Comparison of ENCODE assay signal across 8 cellular contexts in the genomic region with DNA sequence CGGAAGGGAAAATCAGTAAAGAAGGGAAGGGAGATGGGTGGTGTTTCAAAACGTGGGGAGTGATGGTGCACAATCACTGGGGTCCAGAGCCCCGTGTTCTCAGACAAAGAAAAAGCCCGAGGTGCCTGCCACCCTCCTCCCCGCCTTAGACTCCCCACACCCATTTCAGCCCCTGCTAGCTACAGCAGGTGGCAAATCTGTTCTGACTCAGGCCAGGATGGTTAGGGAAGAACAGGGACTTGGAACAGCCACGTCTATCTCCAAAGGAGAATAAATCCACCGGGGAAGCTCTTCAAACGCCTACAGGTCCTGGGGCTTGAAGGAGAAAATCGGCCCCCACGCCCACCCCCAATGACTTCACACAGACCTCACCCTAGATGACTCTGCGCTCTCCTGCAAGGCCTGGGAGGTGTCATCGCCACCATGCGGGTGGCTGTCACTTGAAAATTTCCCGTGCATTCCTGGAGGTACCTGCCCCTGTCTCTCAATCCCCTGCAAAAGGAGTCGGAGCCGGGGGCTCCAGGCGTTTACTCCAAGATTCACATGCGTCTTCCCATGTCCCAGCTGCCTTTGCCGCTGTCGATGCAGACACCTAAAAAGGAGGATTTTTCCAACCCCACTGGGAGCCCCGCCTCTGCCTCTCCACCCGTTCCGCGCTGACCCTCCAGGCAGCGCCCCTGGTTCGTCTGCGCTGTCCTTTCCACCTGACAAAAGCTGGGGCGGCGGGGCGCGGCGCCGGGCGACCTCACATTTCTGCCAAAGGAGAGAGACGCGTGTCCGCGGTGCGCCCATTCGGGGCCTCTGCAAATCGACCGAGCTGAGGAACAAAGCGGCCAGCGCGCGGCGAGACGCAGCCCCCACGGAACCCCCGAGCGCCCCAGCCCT. TPM values are rescaled to one million over a fixed set of nuclear protein-coding genes. Genes with fewer than 3 reads are reported as not detected.
A peak's percentile ranks its signal among the peaks of the same experiment; 100 is the strongest.
DNase-seq lines count a peak whose midpoint lies in the region; ATAC-seq and TF ChIP-seq lines count a peak whose summit lies in the region.

No MANE protein-coding gene starts in this region.

- peaks cover 7% of the 10 kb centered on the region for H3K9me3 Mint-ChIP-seq in activated B cell treated with CpG ODN at 0.5 μM for 24 hours

- peak overlapping the region; percentile 28 for H3K4me3 ChIP-seq in retinal pigment epithelial cell (ENCODE audit: low read length)

- intact Hi-C loops in activated B cell treated with CpG ODN at 0.5 μM for 24 hours (cut with micrococcal nuclease) (no loop called here), left cardiac atrium (cut with DNase I) (loop anchor here in 1 of 2 donors (5.0 kb wide), 1 partner anchor 34 kb away; no protein-coding TSS in a partner anchor), sciatic nerve (cut with DNase I) (no loop called here)

- peaks cover 16% of the 10 kb centered on the region for H3K4me1 Mint-ChIP-seq in activated B cell treated with CpG ODN at 0.5 μM for 24 hours

- no peak overlapping the region for H3K27ac Mint-ChIP-seq in activated B cell treated with CpG ODN at 0.5 μM for 24 hours

- H3K4me3 Mint-ChIP-seq in activated B cell treated with CpG ODN at 0.5 μM for 24 hours, result peak overlapping the region; percentile 67

- CTCF ChIA-PET in activated B cell treated with CpG ODN at 0.5 μM for 24 hours (lab: Charles Lee), result no interaction called here

- DNase-seq in NCI-H1092 treated with DMSO at 0.1 percent for 48 hours (lab: John Stamatoyannopoulos, UW) (peak; percentile 13), NCI-H1092 (lab: John Stamatoyannopoulos, UW) (no peak), activated B cell treated with CpG ODN at 0.5 μM for 24 hours (no peak), left cardiac atrium (no peak), retinal pigment epithelial cell (ENCODE audit: low read depth) (no peak), sciatic nerve (ENCODE audit: low spot score) (no peak), NCI-H345 (lab: John Stamatoyannopoulos, UW) (no peak), ureter (ENCODE audit: low spot score) (no peak)

- H3K36me3 Mint-ChIP-seq in activated B cell treated with CpG ODN at 0.5 μM for 24 hours (ENCODE audit: low read depth), result peaks cover 8% of the 10 kb centered on the region

- POLR2A ChIA-PET in activated B cell treated with CpG ODN at 0.5 μM for 24 hours (lab: Charles Lee), result interaction anchor here (0.6 kb wide), 1 partner anchor 90 kb away, joined by 3 read pairs; no protein-coding TSS in a partner anchor

- peaks cover 69% of the 10 kb centered on the region for H3K27me3 Mint-ChIP-seq in activated B cell treated with CpG ODN at 0.5 μM for 24 hours

- TF ChIP-seq CTCF in activated B cell treated with CpG ODN at 0.5 μM for 24 hours (IDR thresholded peaks at IDR 0.05) (no peak), retinal pigment epithelial cell (conservative IDR thresholded peaks at IDR 0.05; ENCODE audit: low read depth, low read length) (no peak)

- ATAC-seq in activated B cell treated with CpG ODN at 0.5 μM for 24 hours (ENCODE audit: low read depth) (no peak), left cardiac atrium (peak; percentile 10 to 36), sciatic nerve (no peak)

RNA-seq across cellular contexts. Expression of a gene that starts 0.8 kb away (rescaled TPM):
- not detected in 2 replicates for total RNA-seq in activated B cell treated with CpG ODN at 0.5 μM for 24 hours
- total RNA-seq in left cardiac atrium, result 10 to 100 TPM; 15.7 to 22.5 TPM
- 0.98 TPM for total RNA-seq in sciatic nerve
- 15.5 TPM for total RNA-seq in ureter

Comparison
In these comparisons a context has a peak if more than half of its experiments do, and no peak if none do; other contexts are left out.
1. ATAC-seq: peak in left cardiac atrium (2 of 2); none in activated B cell treated with CpG ODN at 0.5 μM for 24 hours (single experiment) and sciatic nerve (single experiment).